Comparison of ENCODE assay signal across 9 cellular contexts in the genomic region with DNA sequence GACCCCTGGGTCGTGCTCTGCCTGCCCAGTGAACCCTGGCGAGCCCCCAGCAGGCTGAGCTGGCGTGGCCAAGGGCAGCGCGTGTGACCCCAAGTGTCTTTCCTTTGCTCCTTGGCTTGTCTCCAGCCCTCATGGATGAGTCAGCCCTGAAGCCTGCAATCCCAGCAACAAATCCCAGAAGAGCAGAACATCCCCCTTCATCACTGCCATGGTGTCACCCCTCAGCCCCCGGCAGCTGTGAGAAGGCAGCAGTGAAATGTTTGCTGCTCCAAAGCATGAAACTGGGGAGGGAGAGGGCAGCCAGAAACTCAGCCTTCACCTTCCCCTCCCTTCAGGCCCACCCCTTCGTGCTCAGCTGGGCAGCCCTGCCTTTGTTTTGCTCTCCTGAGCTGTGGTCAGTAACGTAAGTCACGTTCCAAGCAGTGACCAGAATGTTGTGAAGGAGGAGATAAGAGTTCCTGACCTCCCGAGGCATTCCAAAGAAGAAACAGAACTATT. TPM values are rescaled to one million over a fixed set of nuclear protein-coding genes. Genes with fewer than 3 reads are reported as not detected.
DNase-seq lines count a peak whose midpoint lies in the region; TF ChIP-seq lines count a peak whose summit lies in the region.
"Had no signal": no experiment of that assay in that cellular context is flagged by ENCODE, and none has a peak within 500 bp of the region (broad histone marks: within the 10 kb centered on the region; RNA-seq: fewer than 3 reads in every experiment).

No MANE protein-coding gene starts in this region.

- peaks cover 2% of the 10 kb centered on the region for H3K9me3 Mint-ChIP-seq in glutamatergic neuron (ENCODE audit: unreplicated experiment)
- H3K9me3 Mint-ChIP-seq in activated CD4-positive, alpha-beta memory T cell treated with anti-CD3 and anti-CD28 coated beads for 36 hours, result no peaks in the 10 kb centered on the region

- peak; percentile 77 for DNase-seq in ELF-1 (ENCODE audit: low read depth, low spot score)
- peak; percentile 47 to 84 for DNase-seq in SW 1271 (lab: John Stamatoyannopoulos, UW)
- DNase-seq in foreskin melanocyte, result peak; percentile 45
- peak; percentile 46 for DNase-seq in retinal pigment epithelial cell (ENCODE audit: low read depth)
- DNase-seq in glutamatergic neuron, result no peak
- no peak for DNase-seq in activated effector memory CD4-positive, alpha-beta T cell treated with Interleukin-2 at 50 U/mL for 16 hours
- DNase-seq in activated CD4-positive, alpha-beta memory T cell treated with anti-CD3 and anti-CD28 coated beads for 36 hours, result no peak
- no peak for DNase-seq in SKM-1 (lab: John Stamatoyannopoulos, UW; ENCODE audit: unreplicated experiment)

- H3K27ac Mint-ChIP-seq in glutamatergic neuron (ENCODE audit: unreplicated experiment), result no peak overlapping the region
- H3K27ac Mint-ChIP-seq in activated CD4-positive, alpha-beta memory T cell treated with anti-CD3 and anti-CD28 coated beads for 36 hours, result no peak overlapping the region

- H3K36me3 Mint-ChIP-seq in glutamatergic neuron (ENCODE audit: unreplicated experiment), result peaks cover 6% of the 10 kb centered on the region
- no peaks in the 10 kb centered on the region for H3K36me3 Mint-ChIP-seq in activated CD4-positive, alpha-beta memory T cell treated with anti-CD3 and anti-CD28 coated beads for 36 hours

- H3K4me3 ChIP-seq in retinal pigment epithelial cell (ENCODE audit: low read length), result no peak overlapping the region
- H3K4me3 ChIP-seq: GM12878 had no signal

- H3K4me1 Mint-ChIP-seq in glutamatergic neuron (ENCODE audit: low read depth, unreplicated experiment), result no peaks in the 10 kb centered on the region
- peaks cover 5% of the 10 kb centered on the region for H3K4me1 Mint-ChIP-seq in activated CD4-positive, alpha-beta memory T cell treated with anti-CD3 and anti-CD28 coated beads for 36 hours (ENCODE audit: low read depth)

- POLR2A ChIA-PET in activated CD4-positive, alpha-beta memory T cell treated with anti-CD3 and anti-CD28 coated beads for 36 hours (lab: Charles Lee), result no interaction called here

- no peak overlapping the region for H3K4me3 Mint-ChIP-seq in glutamatergic neuron (ENCODE audit: unreplicated experiment)
- no peak overlapping the region for H3K4me3 Mint-ChIP-seq in activated CD4-positive, alpha-beta memory T cell treated with anti-CD3 and anti-CD28 coated beads for 36 hours

- CTCF ChIA-PET in activated CD4-positive, alpha-beta memory T cell treated with anti-CD3 and anti-CD28 coated beads for 36 hours (lab: Charles Lee), result interaction anchor here (1.5 kb wide), 1 partner anchor 384 kb away, joined by 5 read pairs; no protein-coding TSS in a partner anchor

- no peak for TF ChIP-seq CTCF in retinal pigment epithelial cell (conservative IDR thresholded peaks at IDR 0.05; ENCODE audit: low read depth, low read length)
- no peak for TF ChIP-seq CTCF in glutamatergic neuron (IDR thresholded peaks at IDR 0.05; ENCODE audit: partially characterized antibody, unreplicated experiment)

- intact Hi-C loops in activated CD4-positive, alpha-beta memory T cell treated with anti-CD3 and anti-CD28 coated beads for 36 hours (cut with micrococcal nuclease), result no loop called here

- H3K27me3 Mint-ChIP-seq in glutamatergic neuron (ENCODE audit: unreplicated experiment), result peaks cover 4% of the 10 kb centered on the region
- peaks cover 1% of the 10 kb centered on the region for H3K27me3 Mint-ChIP-seq in activated CD4-positive, alpha-beta memory T cell treated with anti-CD3 and anti-CD28 coated beads for 36 hours

RNA-seq across cellular contexts. Expression of a gene that starts 29.8 kb away (rescaled TPM):
- 0.20 TPM for total RNA-seq in glutamatergic neuron (ENCODE audit: unreplicated experiment)
- total RNA-seq in activated CD4-positive, alpha-beta memory T cell treated with anti-CD3 and anti-CD28 coated beads for 36 hours, result not detected
- total RNA-seq: GM12878 had no signal

RNA-seq across cellular contexts. Expression of a gene that starts 49.8 kb away (rescaled TPM):
- 0.32 TPM for total RNA-seq in glutamatergic neuron (ENCODE audit: unreplicated experiment)
- total RNA-seq in activated CD4-positive, alpha-beta memory T cell treated with anti-CD3 and anti-CD28 coated beads for 36 hours, result not detected
- total RNA-seq: GM12878 had no signal

Comparison
In these comparisons a context has a peak if more than half of its experiments do, and no peak if none do; other contexts are left out.
1. DNase-seq: peak in ELF-1 (single experiment), SW 1271 (2 of 2), foreskin melanocyte (single experiment) and retinal pigment epithelial cell (single experiment); none in glutamatergic neuron (single experiment), activated effector memory CD4-positive, alpha-beta T cell treated with Interleukin-2 at 50 U/mL for 16 hours (single experiment), activated CD4-positive, alpha-beta memory T cell treated with anti-CD3 and anti-CD28 coated beads for 36 hours (single experiment) and SKM-1 (single experiment).